Comparison of ENCODE assay signal across 28 cellular contexts in genomic region chr17:43813386-43813785, GRCh38. TPM values are rescaled to one million over a fixed set of nuclear protein-coding genes. Genes with fewer than 3 reads are reported as not detected.
"Had no signal": no experiment of that assay in that cellular context is flagged by ENCODE, and none has a peak within 500 bp of the region (broad histone marks: within the 10 kb centered on the region; RNA-seq: fewer than 3 reads in every experiment).

No MANE protein-coding gene starts in this region.

- H3K36me3 Mint-ChIP-seq: activated naive CD4-positive, alpha-beta T cell treated with anti-CD3 and anti-CD28 coated beads, Interleukin-2, amount 50 U/mL, for 24 hours; naive thymus-derived CD8-positive, alpha-beta T cell; T-cell had no signal

- H3K4me3 ChIP-seq: lower lobe of right lung, tibial artery had no signal

- H3K4me1 Mint-ChIP-seq: activated CD4-positive, alpha-beta memory T cell treated with anti-CD3 and anti-CD28 coated beads, Interleukin-2, amount 10 ng/mL, durations not matched to agents 7 days and 5 days; activated CD4-positive, alpha-beta T cell treated with anti-CD3 and anti-CD28 coated beads, Interleukin-2, amount 10 ng/mL, durations not matched to agents 24 days and 14 days; activated naive CD4-positive, alpha-beta T cell treated with anti-CD3 and anti-CD28 coated beads, Interleukin-2, amount 50 U/mL, for 24 hours; naive thymus-derived CD8-positive, alpha-beta T cell; T-cell had no signal

- H3K27me3 ChIP-seq: brain microvascular endothelial cell, tibial artery had no signal

- H3K27me3 Mint-ChIP-seq: activated naive CD4-positive, alpha-beta T cell treated with anti-CD3 and anti-CD28 coated beads, Interleukin-2, amount 50 U/mL, for 24 hours; progenitor cell of endocrine pancreas; stimulated activated naive CD8-positive, alpha-beta T cell treated with anti-CD3 and anti-CD28 coated beads, Interleukin-15, Interleukin-2, amounts not matched to agents 100 ng/mL and 50 ng/mL, for 24 hours had no signal

- H3K9me3 ChIP-seq: lower lobe of right lung, tibial artery had no signal

- H3K4me3 Mint-ChIP-seq: activated CD4-positive, alpha-beta memory T cell treated with anti-CD3 and anti-CD28 coated beads, Interleukin-2, amount 10 ng/mL, durations not matched to agents 7 days and 5 days; activated CD4-positive, alpha-beta T cell treated with anti-CD3 and anti-CD28 coated beads, Interleukin-2, amount 10 ng/mL, durations not matched to agents 24 days and 14 days; activated naive CD4-positive, alpha-beta T cell treated with anti-CD3 and anti-CD28 coated beads, Interleukin-2, amount 50 U/mL, for 24 hours; naive thymus-derived CD8-positive, alpha-beta T cell; stimulated activated naive CD8-positive, alpha-beta T cell treated with anti-CD3 and anti-CD28 coated beads, Interleukin-15, Interleukin-2, amounts not matched to agents 100 ng/mL and 50 ng/mL, for 24 hours; T-cell; T-helper 2 cell treated with Interferon-gamma antibody and Interleukin-4, amounts not matched to agents 5 μg/mL and 100 μg/mL, for 36 hours had no signal

- ATAC-seq: activated CD4-positive, CD25-positive, alpha-beta regulatory T cell treated with anti-CD3 and anti-CD28 coated beads, Interleukin-2, amount 50 U/mL, for 24 hours; left cardiac atrium; lower lobe of right lung; naive thymus-derived CD8-positive, alpha-beta T cell; T-cell had no signal

- H3K9me3 Mint-ChIP-seq: activated CD4-positive, alpha-beta memory T cell treated with anti-CD3 and anti-CD28 coated beads, Interleukin-2, amount 10 ng/mL, durations not matched to agents 7 days and 5 days; activated CD4-positive, alpha-beta T cell treated with anti-CD3 and anti-CD28 coated beads, Interleukin-2, amount 10 ng/mL, durations not matched to agents 24 days and 14 days; activated naive CD4-positive, alpha-beta T cell treated with anti-CD3 and anti-CD28 coated beads, Interleukin-2, amount 50 U/mL, for 24 hours; naive thymus-derived CD8-positive, alpha-beta T cell; stimulated activated naive CD8-positive, alpha-beta T cell treated with anti-CD3 and anti-CD28 coated beads, Interleukin-15, Interleukin-2, amounts not matched to agents 100 ng/mL and 50 ng/mL, for 24 hours; T-cell; T-helper 2 cell treated with Interferon-gamma antibody and Interleukin-4, amounts not matched to agents 5 μg/mL and 100 μg/mL, for 36 hours had no signal

- H3K27ac ChIP-seq: lower lobe of right lung, tibial artery, VCaP had no signal

- DNase-seq: activated CD4-positive, alpha-beta memory T cell treated with anti-CD3 and anti-CD28 coated beads, Interleukin-2, amount 10 ng/mL, durations not matched to agents 7 days and 5 days; activated CD4-positive, alpha-beta T cell treated with anti-CD3 and anti-CD28 coated beads, Interleukin-2, amount 10 ng/mL, durations not matched to agents 24 days and 14 days; activated gamma-delta T cell treated with Interleukin-2 at 50 U/mL for 16 hours; activated T-cell treated with anti-CD3 and anti-CD28 coated beads for 4 hours; aorta; brain microvascular endothelial cell; central memory CD4-positive, alpha-beta T cell; effector memory CD4-positive, alpha-beta T cell; foreskin melanocyte; hypothalamus; left cardiac atrium; lower lobe of right lung; stimulated activated CD4-positive, alpha-beta T cell treated with anti-CD3 and anti-CD28 coated beads, Interleukin-4, amount 100 ng/mL, for 4 hours; substantia nigra; T-cell; tibial artery had no signal

- H3K27ac Mint-ChIP-seq: activated CD4-positive, alpha-beta memory T cell treated with anti-CD3 and anti-CD28 coated beads, Interleukin-2, amount 10 ng/mL, durations not matched to agents 7 days and 5 days; activated CD4-positive, alpha-beta T cell treated with anti-CD3 and anti-CD28 coated beads, Interleukin-2, amount 10 ng/mL, durations not matched to agents 24 days and 14 days; activated naive CD4-positive, alpha-beta T cell treated with anti-CD3 and anti-CD28 coated beads, Interleukin-2, amount 50 U/mL, for 24 hours; naive thymus-derived CD8-positive, alpha-beta T cell; progenitor cell of endocrine pancreas; stimulated activated naive CD8-positive, alpha-beta T cell treated with anti-CD3 and anti-CD28 coated beads, Interleukin-15, Interleukin-2, amounts not matched to agents 100 ng/mL and 50 ng/mL, for 24 hours; T-cell; T-helper 2 cell treated with Interferon-gamma antibody and Interleukin-4, amounts not matched to agents 5 μg/mL and 100 μg/mL, for 36 hours had no signal

RNA-seq across cellular contexts. Expression of gene MPP3, which starts 19.6 kb away (rescaled TPM):
- total RNA-seq: activated CD4-positive, alpha-beta memory T cell treated with anti-CD3 and anti-CD28 coated beads, Interleukin-2, amount 10 ng/mL, durations not matched to agents 7 days and 5 days had no signal
- polyA plus RNA-seq: naive thymus-derived CD8-positive, alpha-beta T cell had no signal

RNA-seq across cellular contexts. Expression of gene CFAP97D1, which starts 33.2 kb away (rescaled TPM):
- total RNA-seq: activated CD4-positive, alpha-beta memory T cell treated with anti-CD3 and anti-CD28 coated beads, Interleukin-2, amount 10 ng/mL, durations not matched to agents 7 days and 5 days; activated CD4-positive, alpha-beta T cell treated with anti-CD3 and anti-CD28 coated beads, Interleukin-2, amount 10 ng/mL, durations not matched to agents 24 days and 14 days; aorta; dermis microvascular lymphatic vessel endothelial cell; left cardiac atrium; lower lobe of right lung; mucosa of gallbladder; naive thymus-derived CD8-positive, alpha-beta T cell; osteocyte; progenitor cell of endocrine pancreas; T-cell; ureter had no signal
- polyA plus RNA-seq: naive thymus-derived CD8-positive, alpha-beta T cell had no signal

RNA-seq across cellular contexts. Expression of gene CD300LG, which starts 33.6 kb away (rescaled TPM):
- total RNA-seq: activated CD4-positive, alpha-beta memory T cell treated with anti-CD3 and anti-CD28 coated beads, Interleukin-2, amount 10 ng/mL, durations not matched to agents 7 days and 5 days; activated CD4-positive, alpha-beta T cell treated with anti-CD3 and anti-CD28 coated beads, Interleukin-2, amount 10 ng/mL, durations not matched to agents 24 days and 14 days; dermis microvascular lymphatic vessel endothelial cell; naive thymus-derived CD8-positive, alpha-beta T cell; osteocyte; progenitor cell of endocrine pancreas; T-cell had no signal
- polyA plus RNA-seq: naive thymus-derived CD8-positive, alpha-beta T cell had no signal

RNA-seq across cellular contexts. Expression of gene SOST, which starts 54.8 kb away (rescaled TPM):
- total RNA-seq: activated CD4-positive, alpha-beta memory T cell treated with anti-CD3 and anti-CD28 coated beads, Interleukin-2, amount 10 ng/mL, durations not matched to agents 7 days and 5 days; activated CD4-positive, alpha-beta T cell treated with anti-CD3 and anti-CD28 coated beads, Interleukin-2, amount 10 ng/mL, durations not matched to agents 24 days and 14 days; dermis microvascular lymphatic vessel endothelial cell; left cardiac atrium; lower lobe of right lung; mucosa of gallbladder; naive thymus-derived CD8-positive, alpha-beta T cell; osteocyte; T-cell; ureter had no signal
- polyA plus RNA-seq: esophagus; naive thymus-derived CD8-positive, alpha-beta T cell had no signal
